In the genomic region with DNA sequence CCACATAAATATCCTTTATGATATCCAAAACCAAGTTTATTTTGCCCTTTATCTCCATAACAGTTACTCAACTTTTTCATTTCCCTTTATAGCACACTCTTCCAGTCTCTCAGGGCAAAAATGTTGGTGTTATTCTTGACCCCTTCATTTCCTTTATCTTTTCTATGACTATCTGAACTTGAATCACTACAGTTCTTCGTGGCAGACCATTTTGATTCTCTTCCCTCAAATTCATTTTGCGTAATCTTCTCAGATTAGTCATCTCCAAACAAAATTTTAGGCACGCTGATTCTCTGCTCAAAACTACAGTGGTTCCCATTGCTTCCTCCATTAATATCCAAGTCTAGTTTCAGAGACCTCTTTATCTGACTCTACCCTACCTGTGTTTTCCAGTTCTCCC, we compare ENCODE assay signal across 22 cellular contexts.
"Had no signal": no experiment of that assay in that cellular context is flagged by ENCODE, and none has a peak within 500 bp of the region (broad histone marks: within the 10 kb centered on the region; RNA-seq: fewer than 3 reads in every experiment).

No MANE protein-coding gene starts in this region.

- H3K4me1 Mint-ChIP-seq: endodermal cell had no signal

- H3K27me3 Mint-ChIP-seq: activated B cell treated with CpG ODN at 0.5 μM for 24 hours; activated naive CD8-positive, alpha-beta T cell treated with anti-CD3 and anti-CD28 coated beads, Interleukin-2, amount 10 ng/mL, durations not matched to agents 7 days and 5 days; memory B cell had no signal

- H3K27ac Mint-ChIP-seq: activated B cell treated with CpG ODN at 0.5 μM for 24 hours; activated naive CD8-positive, alpha-beta T cell treated with anti-CD3 and anti-CD28 coated beads, Interleukin-2, amount 10 ng/mL, durations not matched to agents 7 days and 5 days; endodermal cell; memory B cell; natural killer cell; T-helper 1 cell treated with Interleukin-12 subunit alpha and Interleukin-12 subunit beta and Interleukin-4 antibody, amounts not matched to agents 30 μg/mL and 1 μg/mL, for 36 hours had no signal

- DNase-seq: activated B cell treated with CpG ODN at 0.5 μM for 24 hours; activated CD4-positive, alpha-beta T cell treated with anti-CD3 and anti-CD28 coated beads for 48 hours; activated CD8-positive, alpha-beta memory T cell treated with anti-CD3 and anti-CD28 coated beads, Interleukin-2, amount 50 U/mL, for 48 hours; activated naive CD8-positive, alpha-beta T cell treated with anti-CD3 and anti-CD28 coated beads, Interleukin-2, amount 10 ng/mL, durations not matched to agents 7 days and 5 days; anterior cingulate cortex; dorsolateral prefrontal cortex; endodermal cell; foreskin fibroblast; hippocampal formation; left ventricle myocardium superior; natural killer cell; posterior cingulate gyrus; stimulated activated CD4-positive, alpha-beta T cell treated with anti-CD3 and anti-CD28 coated beads, Interleukin-4, amount 100 ng/mL, for 4 hours; stimulated activated CD8-positive, alpha-beta memory T cell treated with anti-CD3 and anti-CD28 coated beads, Interleukin-4, amount 100 ng/mL, for 48 hours; stimulated activated naive CD4-positive, alpha-beta T cell treated with Interleukin-2 at 50 U/mL for 16 hours; substantia nigra; uterus had no signal

- H3K4me3 Mint-ChIP-seq: activated B cell treated with CpG ODN at 0.5 μM for 24 hours; activated naive CD8-positive, alpha-beta T cell treated with anti-CD3 and anti-CD28 coated beads, Interleukin-2, amount 10 ng/mL, durations not matched to agents 7 days and 5 days; endodermal cell; memory B cell; natural killer cell; T-helper 1 cell treated with Interleukin-12 subunit alpha and Interleukin-12 subunit beta and Interleukin-4 antibody, amounts not matched to agents 30 μg/mL and 1 μg/mL, for 36 hours had no signal

- H3K9me3 Mint-ChIP-seq: activated B cell treated with CpG ODN at 0.5 μM for 24 hours; activated naive CD8-positive, alpha-beta T cell treated with anti-CD3 and anti-CD28 coated beads, Interleukin-2, amount 10 ng/mL, durations not matched to agents 7 days and 5 days; endodermal cell; natural killer cell; T-helper 1 cell treated with Interleukin-12 subunit alpha and Interleukin-12 subunit beta and Interleukin-4 antibody, amounts not matched to agents 30 μg/mL and 1 μg/mL, for 36 hours had no signal

- H3K4me3 ChIP-seq: dorsolateral prefrontal cortex, right atrium auricular region, smooth muscle cell, tibial nerve, uterus had no signal

- H3K36me3 Mint-ChIP-seq: natural killer cell had no signal
